9 cellular contexts compared by ENCODE assay signal in genomic region chr2:45993476-45993991, GRCh38.
DNase-seq lines count a peak whose midpoint lies in the region; ATAC-seq, FAIRE-seq and TF ChIP-seq lines count a peak whose summit lies in the region.
"Had no signal": no experiment of that assay in that cellular context is flagged by ENCODE, and none has a peak within 500 bp of the region (broad histone marks: within the 10 kb centered on the region; RNA-seq: fewer than 3 reads in every experiment).

No MANE protein-coding gene starts in this region.

- no TSS peak for BruUV-seq in K562 (replicated peaks; lab: Mats Ljungman, UMichigan)

- H3K4me3 ChIP-seq in K562 = no peak overlapping the region
- H3K4me3 ChIP-seq: BLaER1 had no signal

- FAIRE-seq in K562 (lab: Jason Lieb, UNC) = peak; percentile 88

- no peak overlapping the region for H3K27ac ChIP-seq in K562 (ENCODE audit: extremely low read depth, low read depth, low read length)

- TF ChIP-seq POLR2A in K562 (conservative IDR thresholded peaks at IDR 0.05) = no peak

- POLR2A ChIA-PET in K562 (lab: Yijun Ruan, JAX) = interaction anchor here (0.6 kb wide), 2 partner anchors 14 to 55 kb away, joined by 3 read pairs; no protein-coding TSS in a partner anchor

- DNase-seq in DMS153 treated with DMSO at 0.1 percent for 48 hours (lab: John Stamatoyannopoulos, UW; ENCODE audit: unreplicated experiment) (peak; percentile 27), DMS153 (lab: John Stamatoyannopoulos, UW) (no peak), NCI-H1694 treated with DMSO at 0.1 percent for 48 hours (lab: John Stamatoyannopoulos, UW) (peak; percentile 36), T1000 (lab: John Stamatoyannopoulos, UW) (peak; percentile 43), K562 (ENCODE audit: extremely low read depth in 1 of 4, low spot score in 3 of 4) (peak; percentile 60 to 77 (median 66)), iPS DF 4.7 (ENCODE audit: extremely low read depth, low spot score) (peak; percentile 74)
- peak; percentile 39 for DNase-seq in stimulated activated CD4-positive, alpha-beta T cell treated with anti-CD3 and anti-CD28 coated beads, Interleukin-12 subunit alpha, Interleukin-12 subunit beta, amount 100 ng/mL, for 4 hours

- intact Hi-C loops in K562 (cut with micrococcal nuclease) = loop anchor here (1.0 to 10.0 kb wide), 5 partner anchors 468 to 1331 kb away; no protein-coding TSS in a partner anchor

- H3K79me2 ChIP-seq in K562 (ENCODE audit: control insufficient read depth, insufficient read depth, low read length) = no peaks in the 10 kb centered on the region

- H2AFZ ChIP-seq in K562 (ENCODE audit: low read depth, low read length) = no peak overlapping the region

- no peak overlapping the region for H3K9ac ChIP-seq in K562 (ENCODE audit: insufficient read depth in 1 of 2, low read depth in 2 of 2, low read length in 2 of 2)
- H3K9ac ChIP-seq: BLaER1 had no signal

- H4K20me1 ChIP-seq in K562 (replicated peaks; ENCODE audit: control insufficient read depth, insufficient read depth, low read length) = no peaks in the 10 kb centered on the region

- 23% methylated on average over 6 of the region's 6 CpGs for WGBS in K562 (ENCODE audit: insufficient coverage, low coverage, missing lambda C conversion rate)

- H3K36me3 ChIP-seq in K562 (ENCODE audit: control insufficient read depth, insufficient read depth, low read length) = no peaks in the 10 kb centered on the region

- TF ChIP-seq EP300 in K562 (IDR thresholded peaks at IDR 0.05; ENCODE audit: low read length) = no peak

- no peak overlapping the region for H3K4me2 ChIP-seq in K562 (ENCODE audit: insufficient read depth, low read length)
- H3K4me2 ChIP-seq: BLaER1 had no signal

- peaks cover 0 to 20% of the 10 kb centered on the region in 2 experiments; a peak in 2 of 5 replicates for H3K27me3 ChIP-seq in K562 (ENCODE audit: control insufficient read depth in 2 of 2, insufficient read depth in 2 of 2, low read length in 2 of 2)
- H3K27me3 ChIP-seq: BLaER1 had no signal

- ATAC-seq in K562 = peak; percentile 81
- ATAC-seq in GM18861 (IDR thresholded peaks at IDR 0.05; ENCODE audit: unreplicated experiment) = no peak

- H3K9me1 ChIP-seq in K562 (ENCODE audit: control insufficient read depth, insufficient read depth, low read length) = no peaks in the 10 kb centered on the region

- H3K4me1 ChIP-seq in K562 (replicated peaks in 1 of 2; ENCODE audit: control insufficient read depth in 2 of 2, insufficient read depth in 2 of 2, low read length in 2 of 2) = no peaks in the 10 kb centered on the region
- H3K4me1 ChIP-seq: BLaER1 had no signal

- TF ChIP-seq CTCF in K562 (IDR thresholded peaks at IDR 0.05 in 2 of 3, conservative IDR thresholded peaks at IDR 0.05 in 1 of 3; ENCODE audit: insufficient read depth in 2 of 3, low read depth in 1 of 3, low read length in 3 of 3) = peak; percentile 62 to 81 (median 76)

- H3K9me3 ChIP-seq in K562 (replicated peaks; ENCODE audit: control insufficient read depth, insufficient read depth, low read depth, low read length) = no peaks in the 10 kb centered on the region
- H3K9me3 ChIP-seq: BLaER1 had no signal

- CTCF ChIA-PET in K562 (lab: Yijun Ruan, JAX; ENCODE audit: low intra/inter-chr PET ratio) = interaction anchor here (0.7 to 2.9 kb wide), 4 partner anchors 372 to 552 kb away, joined by 3 to 36 read pairs (median 9); no protein-coding TSS in a partner anchor

- in situ Hi-C loops in K562 (cut with MboI) = loop anchor here (10.0 to 25.0 kb wide), 2 partner anchors 901 to 1319 kb away; no protein-coding TSS in a partner anchor

- TF ChIP-seq RAD21 in K562 (CRISPR knock-in tag; conservative IDR thresholded peaks at IDR 0.05 in 1 of 2, IDR thresholded peaks at IDR 0.05 in 1 of 2) = peak; percentile 85 to 87

TF ChIP-seq in K562, 482 proteins besides CTCF, POLR2A, EP300 and RAD21 (continues in another document):
- TF ChIP-seq ZFPM2 (CRISPR knock-in tag; IDR thresholded peaks at IDR 0.05) (no peak), MAZ (CRISPR knock-in tag; conservative IDR thresholded peaks at IDR 0.05 in 1 of 2, IDR thresholded peaks at IDR 0.05 in 1 of 2) (0 out of 4 replicates have a peak, but pooled peaks of 1 of the 2 experiments have one; percentile 17), PCBP2 (IDR thresholded peaks at IDR 0.05; ENCODE audit: low read depth, low read length, poor library complexity, severe bottlenecking) (no peak), ZKSCAN1 (IDR thresholded peaks at IDR 0.05; ENCODE audit: low read depth, low read length) (no peak), ZC3H11A (IDR thresholded peaks at IDR 0.05; ENCODE audit: low read depth, low read length) (no peak), ADNP (tag; IDR thresholded peaks at IDR 0.05) (no peak), STAG1 (CRISPR knock-in tag; IDR thresholded peaks at IDR 0.05; ENCODE audit: borderline replicate concordance) (peak; percentile 90), DEAF1 (CRISPR knock-in tag; IDR thresholded peaks at IDR 0.05) (peak; percentile 78), ZBTB5 (IDR thresholded peaks at IDR 0.05) (no peak), NEUROD1 (IDR thresholded peaks at IDR 0.05; ENCODE audit: borderline replicate concordance, low read depth, low read length, partially characterized antibody) (no peak), ILK (tag; IDR thresholded peaks at IDR 0.05; ENCODE audit: borderline replicate concordance, low read depth) (no peak), HNRNPH1 (optimal IDR thresholded peaks at IDR 0.05; ENCODE audit: low read depth, low read length) (no peak), ARID2 (IDR thresholded peaks at IDR 0.05) (peak; percentile 64; the same call in 1 of the 2 replicates), SMC3 (conservative IDR thresholded peaks at IDR 0.05; ENCODE audit: insufficient read depth, low read depth, low read length) (peak; percentile 80), BCL6 (CRISPR knock-in tag; IDR thresholded peaks at IDR 0.05) (no peak), TEAD4 (IDR thresholded peaks at IDR 0.05; ENCODE audit: low read length) (0 out of 2 replicates have a peak, but pooled peaks have one; percentile 27), TEAD4 (CRISPR knock-in tag; IDR thresholded peaks at IDR 0.05; ENCODE audit: borderline replicate concordance) (no peak)
